17 cellular contexts compared by ENCODE assay signal in genomic region chr11:15115686-15116085, GRCh38. TPM values are rescaled to one million over a fixed set of nuclear protein-coding genes. Genes with fewer than 3 reads are reported as not detected.
DNase-seq lines count a peak whose midpoint lies in the region; ATAC-seq and TF ChIP-seq lines count a peak whose summit lies in the region.
"Had no signal": no experiment of that assay in that cellular context is flagged by ENCODE, and none has a peak within 500 bp of the region (broad histone marks: within the 10 kb centered on the region; RNA-seq: fewer than 3 reads in every experiment).

No MANE protein-coding gene starts in this region.

- peaks cover 48% of the 10 kb centered on the region for H3K27me3 ChIP-seq in left ventricle myocardium inferior (ENCODE audit: low read depth)
- peaks cover 0 to 37% (median 4%) of the 10 kb centered on the region in 9 donors for H3K27me3 ChIP-seq in heart left ventricle
- no peaks in the 10 kb centered on the region for H3K27me3 ChIP-seq in skeletal muscle satellite cell (ENCODE audit: control insufficient read depth, insufficient read depth, low read length)

- DNase-seq in left ventricle myocardium inferior (no peak), heart left ventricle (no peak), fibroblast of mammary gland (ENCODE audit: low read depth) (no peak), NOMO-1 (lab: John Stamatoyannopoulos, UW; ENCODE audit: unreplicated experiment in 2 of 2) (no peak)
- DNase-seq in stimulated activated naive CD4-positive, alpha-beta T cell treated with Interleukin-2 at 50 U/mL for 16 hours (lab: John Stamatoyannopoulos, UW), result no peak
- no peak for DNase-seq in central memory CD4-positive, alpha-beta T cell
- DNase-seq: ACHN; CD8-positive, alpha-beta T cell; COR-L47; DMS153; DMS79 treated with DMSO at 0.1 percent for 48 hours; EL; GM23248; H7 had no signal

- H3K4me1 ChIP-seq in left ventricle myocardium inferior (peaks cover 10% of the 10 kb centered on the region), heart left ventricle (peaks cover 0 to 10% (median 0%) of the 10 kb centered on the region in 12 donors), skeletal muscle satellite cell (ENCODE audit: control insufficient read depth, insufficient read depth, low read length) (peaks cover 58% of the 10 kb centered on the region)

- H3K4me2 ChIP-seq in skeletal muscle satellite cell (ENCODE audit: low read length), result peak overlapping the region; percentile 77

- no peak for TF ChIP-seq CTCF in left ventricle myocardium inferior (IDR thresholded peaks at IDR 0.05; ENCODE audit: borderline replicate concordance)
- no peak for TF ChIP-seq CTCF in heart left ventricle (IDR thresholded peaks at IDR 0.05)
- TF ChIP-seq CTCF in fibroblast of mammary gland (conservative IDR thresholded peaks at IDR 0.05; ENCODE audit: control insufficient read depth, insufficient read depth, low read depth, low read length), result no peak

- no peak for TF ChIP-seq POLR2A in heart left ventricle (IDR thresholded peaks at IDR 0.05)

- H3K36me3 ChIP-seq in left ventricle myocardium inferior (no peaks in the 10 kb centered on the region), heart left ventricle (no peaks in the 10 kb centered on the region), skeletal muscle satellite cell (ENCODE audit: insufficient read depth, low read length) (no peaks in the 10 kb centered on the region)

- ATAC-seq in heart left ventricle, result no peak
- ATAC-seq: CD8-positive, alpha-beta T cell had no signal

- H3K27ac ChIP-seq in left ventricle myocardium inferior (replicated peaks), result no peak overlapping the region
- H3K27ac ChIP-seq in heart left ventricle, result no peak overlapping the region
- H3K27ac ChIP-seq: 22Rv1, GM23248 had no signal

- peak overlapping the region; percentile 59 for H3K4me3 ChIP-seq in left ventricle myocardium inferior
- no peak overlapping the region for H3K4me3 ChIP-seq in heart left ventricle
- H3K4me3 ChIP-seq in fibroblast of mammary gland (ENCODE audit: control insufficient read depth, low read depth, low read length), result peak overlapping the region; percentile 53
- H3K4me3 ChIP-seq in skeletal muscle satellite cell (ENCODE audit: low read length), result peak overlapping the region; percentile 60

- 89 to 96% (median 93%) methylated on average over 5 of the region's 5 CpGs for WGBS in heart left ventricle, 4 donors

- intact Hi-C loops in left ventricle myocardium inferior (cut with micrococcal nuclease) (no loop called here), heart left ventricle (cut with DNase I) (no loop called here)

- no peak overlapping the region for H3K9ac ChIP-seq in skeletal muscle satellite cell (ENCODE audit: low read depth, low read length)
- H3K9ac ChIP-seq: GM23248 had no signal

- H3K9me3 ChIP-seq in left ventricle myocardium inferior (replicated peaks), result no peaks in the 10 kb centered on the region
- no peaks in the 10 kb centered on the region for H3K9me3 ChIP-seq in heart left ventricle
- H3K9me3 ChIP-seq in skeletal muscle satellite cell (replicated peaks; ENCODE audit: low read length), result no peaks in the 10 kb centered on the region

RNA-seq across cellular contexts. Expression of gene INSC, which starts 1.0 kb away (rescaled TPM):
- total RNA-seq in left ventricle myocardium inferior, result 0.25 TPM
- total RNA-seq in heart left ventricle, result 1 to 10 TPM in 1 of 9 donors, under 1 TPM in 7, not detected in 1; 0.19 to 1.5 (median 0.35) TPM
- 1 to 10 TPM in 1 of 2 donors, under 1 TPM in 1; 0.42 to 1.1 TPM for polyA plus RNA-seq in heart left ventricle
- 22.1 and 42.4 TPM in 2 replicates for total RNA-seq in skeletal muscle satellite cell (2012; rRNA removed)
- total RNA-seq: CD8-positive, alpha-beta T cell; H7 had no signal
- polyA plus RNA-seq: CD14-positive monocyte had no signal

RNA-seq across cellular contexts. Expression of gene CALCB, which starts 42.3 kb away (rescaled TPM):
- total RNA-seq in left ventricle myocardium inferior, result not detected
- 1 to 10 TPM in 1 of 9 donors, under 1 TPM in 5, not detected in 3; 0.11 to 1.3 (median 0.37) TPM for total RNA-seq in heart left ventricle
- polyA plus RNA-seq in heart left ventricle, result under 1 TPM in 1 of 2 donors, not detected in 1; 0.36 TPM
- total RNA-seq in skeletal muscle satellite cell (2012; rRNA removed), result not detected in 2 replicates
- total RNA-seq: GM23248 had no signal
- polyA plus RNA-seq: CD14-positive monocyte, GM23248 had no signal

Comparison
In these comparisons a context has a peak if more than half of its experiments do, and no peak if none do; other contexts are left out.
1. H3K4me3 ChIP-seq: peak in left ventricle myocardium inferior (single experiment), fibroblast of mammary gland (single experiment) and skeletal muscle satellite cell (single experiment); none in heart left ventricle (0 of 12).